In genomic region chr6:128847481-128848168, GRCh38 we compare ENCODE assay signal across 24 cellular contexts.
"Had no signal": no experiment of that assay in that cellular context is flagged by ENCODE, and none has a peak within 500 bp of the region (broad histone marks: within the 10 kb centered on the region; RNA-seq: fewer than 3 reads in every experiment).

No MANE protein-coding gene starts in this region.

- H3K4me1 ChIP-seq: parathyroid adenoma, psoas muscle, transverse colon had no signal

- H3K4me3 Mint-ChIP-seq: activated B cell treated with CpG ODN at 0.5 μM for 24 hours; activated CD4-positive, alpha-beta T cell treated with anti-CD3 and anti-CD28 coated beads for 36 hours; activated CD8-positive, alpha-beta memory T cell treated with anti-CD3 and anti-CD28 coated beads, Interleukin-2, amount 10 ng/mL, durations not matched to agents 7 days and 5 days; activated CD8-positive, alpha-beta T cell treated with anti-CD3 and anti-CD28 coated beads, Interleukin-2, amount 10 ng/mL, durations not matched to agents 7 days and 5 days; activated naive CD4-positive, alpha-beta T cell treated with anti-CD3 and anti-CD28 coated beads, Interleukin-2, amount 50 U/mL, for 24 hours; activated naive CD8-positive, alpha-beta T cell treated with anti-CD3 and anti-CD28 coated beads, Interleukin-2, amount 50 U/mL, for 24 hours; naive B cell; T-helper 2 cell treated with Interferon-gamma antibody and Interleukin-4, amounts not matched to agents 5 μg/mL and 100 μg/mL, for 36 hours had no signal

- H3K27me3 Mint-ChIP-seq: activated B cell treated with CpG ODN at 0.5 μM for 24 hours; activated CD8-positive, alpha-beta memory T cell treated with anti-CD3 and anti-CD28 coated beads, Interleukin-2, amount 10 ng/mL, durations not matched to agents 7 days and 5 days; activated naive CD4-positive, alpha-beta T cell treated with anti-CD3 and anti-CD28 coated beads, Interleukin-2, amount 50 U/mL, for 24 hours; naive B cell had no signal

- H3K36me3 Mint-ChIP-seq: activated CD8-positive, alpha-beta memory T cell treated with anti-CD3 and anti-CD28 coated beads, Interleukin-2, amount 10 ng/mL, durations not matched to agents 7 days and 5 days; activated naive CD4-positive, alpha-beta T cell treated with anti-CD3 and anti-CD28 coated beads, Interleukin-2, amount 50 U/mL, for 24 hours; naive B cell had no signal

- DNase-seq: activated B cell treated with CpG ODN at 0.5 μM for 24 hours; activated CD4-positive, alpha-beta T cell treated with anti-CD3 and anti-CD28 coated beads for 36 hours; activated CD8-positive, alpha-beta memory T cell treated with anti-CD3 and anti-CD28 coated beads, Interleukin-2, amount 10 ng/mL, durations not matched to agents 7 days and 5 days; activated CD8-positive, alpha-beta T cell treated with anti-CD3 and anti-CD28 coated beads, Interleukin-2, amount 10 ng/mL, durations not matched to agents 7 days and 5 days; activated naive CD8-positive, alpha-beta T cell treated with anti-CD3 and anti-CD28 coated beads, Interleukin-2, amount 50 U/mL, for 24 hours; activated T-cell treated with anti-CD3 and anti-CD28 coated beads, Interleukin-2, amount 50 U/mL, for 48 hours; cortex of kidney; foreskin melanocyte; islet precursor cell; mammary epithelial cell; naive B cell; occipital lobe; psoas muscle; stimulated activated CD4-positive, alpha-beta T cell treated with anti-CD3 and anti-CD28 coated beads, Interleukin-15, amount 100 ng/mL, for 24 hours; stimulated activated CD4-positive, alpha-beta T cell treated with anti-CD3 and anti-CD28 coated beads, Interleukin-2, amount 100 ng/mL, for 24 hours; stimulated activated naive CD4-positive, alpha-beta T cell treated with Interleukin-2 at 50 U/mL for 16 hours; T-helper 1 cell; transverse colon had no signal

- H3K9ac ChIP-seq: parathyroid adenoma had no signal

- H3K27me3 ChIP-seq: cardiac muscle cell, transverse colon had no signal

- H3K9me3 Mint-ChIP-seq: activated B cell treated with CpG ODN at 0.5 μM for 24 hours; activated naive CD4-positive, alpha-beta T cell treated with anti-CD3 and anti-CD28 coated beads, Interleukin-2, amount 50 U/mL, for 24 hours; activated naive CD8-positive, alpha-beta T cell treated with anti-CD3 and anti-CD28 coated beads, Interleukin-2, amount 50 U/mL, for 24 hours; activated T-helper 2 cell treated with anti-CD3 and anti-CD28 coated beads, Interferon-gamma antibody, Interleukin-2, Interleukin-4, amounts not matched to agents 10 μg/mL and 5 μg/mL and 100 μg/mL, durations not matched to agents 14 hours and 24 hours and 36 hours; T-helper 2 cell treated with Interferon-gamma antibody and Interleukin-4, amounts not matched to agents 5 μg/mL and 100 μg/mL, for 36 hours had no signal

- H3K27ac ChIP-seq: cardiac muscle cell, parathyroid adenoma, psoas muscle, transverse colon had no signal

- ATAC-seq: activated CD4-positive, alpha-beta T cell treated with anti-CD3 and anti-CD28 coated beads for 36 hours; activated CD8-positive, alpha-beta memory T cell treated with anti-CD3 and anti-CD28 coated beads, Interleukin-2, amount 10 ng/mL, durations not matched to agents 7 days and 5 days; activated CD8-positive, alpha-beta T cell treated with anti-CD3 and anti-CD28 coated beads, Interleukin-2, amount 10 ng/mL, durations not matched to agents 7 days and 5 days; activated naive CD8-positive, alpha-beta T cell treated with anti-CD3 and anti-CD28 coated beads, Interleukin-2, amount 50 U/mL, for 24 hours; esophagus mucosa; psoas muscle had no signal

- H3K36me3 ChIP-seq: cardiac muscle cell, transverse colon had no signal

- H3K9me3 ChIP-seq: psoas muscle, transverse colon had no signal

- H3K4me3 ChIP-seq: cardiac muscle cell, psoas muscle, transverse colon had no signal

- H2AFZ ChIP-seq: parathyroid adenoma had no signal

- H3K4me1 Mint-ChIP-seq: activated B cell treated with CpG ODN at 0.5 μM for 24 hours; activated CD4-positive, alpha-beta T cell treated with anti-CD3 and anti-CD28 coated beads for 36 hours; activated CD8-positive, alpha-beta memory T cell treated with anti-CD3 and anti-CD28 coated beads, Interleukin-2, amount 10 ng/mL, durations not matched to agents 7 days and 5 days; activated naive CD4-positive, alpha-beta T cell treated with anti-CD3 and anti-CD28 coated beads, Interleukin-2, amount 50 U/mL, for 24 hours; activated naive CD8-positive, alpha-beta T cell treated with anti-CD3 and anti-CD28 coated beads, Interleukin-2, amount 50 U/mL, for 24 hours; naive B cell had no signal

- H3K27ac Mint-ChIP-seq: activated B cell treated with CpG ODN at 0.5 μM for 24 hours; activated CD4-positive, alpha-beta T cell treated with anti-CD3 and anti-CD28 coated beads for 36 hours; activated CD8-positive, alpha-beta memory T cell treated with anti-CD3 and anti-CD28 coated beads, Interleukin-2, amount 10 ng/mL, durations not matched to agents 7 days and 5 days; activated CD8-positive, alpha-beta T cell treated with anti-CD3 and anti-CD28 coated beads, Interleukin-2, amount 10 ng/mL, durations not matched to agents 7 days and 5 days; activated naive CD4-positive, alpha-beta T cell treated with anti-CD3 and anti-CD28 coated beads, Interleukin-2, amount 50 U/mL, for 24 hours; activated naive CD8-positive, alpha-beta T cell treated with anti-CD3 and anti-CD28 coated beads, Interleukin-2, amount 50 U/mL, for 24 hours; activated T-helper 2 cell treated with anti-CD3 and anti-CD28 coated beads, Interferon-gamma antibody, Interleukin-2, Interleukin-4, amounts not matched to agents 10 μg/mL and 5 μg/mL and 100 μg/mL, durations not matched to agents 14 hours and 24 hours and 36 hours; naive B cell; T-helper 2 cell treated with Interferon-gamma antibody and Interleukin-4, amounts not matched to agents 5 μg/mL and 100 μg/mL, for 36 hours had no signal
